Comparison of ENCODE assay signal across 28 cellular contexts in the genomic region with DNA sequence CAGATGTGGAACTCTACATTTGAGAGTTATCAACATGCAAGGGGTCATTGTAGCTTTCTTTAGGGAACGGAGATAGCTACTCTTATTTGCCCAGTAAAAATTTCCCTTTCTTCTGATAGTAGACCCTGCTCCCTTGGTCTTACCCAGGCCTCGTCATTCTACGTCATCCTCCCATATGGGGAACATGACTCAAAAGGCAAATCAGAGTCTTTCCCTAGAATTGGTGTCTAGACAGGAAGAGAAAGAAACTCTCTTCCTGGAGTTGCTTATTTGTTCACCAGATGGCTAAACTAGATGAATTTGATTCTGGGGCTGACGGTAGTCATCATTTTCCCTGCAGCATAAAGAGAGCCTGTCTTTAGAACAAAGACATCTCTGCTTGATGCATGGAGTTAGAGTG. TPM values are rescaled to one million over a fixed set of nuclear protein-coding genes. Genes with fewer than 3 reads are reported as not detected.
"Had no signal": no experiment of that assay in that cellular context is flagged by ENCODE, and none has a peak within 500 bp of the region (broad histone marks: within the 10 kb centered on the region; RNA-seq: fewer than 3 reads in every experiment).

No MANE protein-coding gene starts in this region.

- DNase-seq: activated CD4-positive, alpha-beta T cell treated with anti-CD3 and anti-CD28 coated beads for 4 hours; activated CD8-positive, alpha-beta memory T cell treated with anti-CD3 and anti-CD28 coated beads, Interleukin-2, amount 50 U/mL, for 4 hours; activated CD8-positive, alpha-beta T cell treated with anti-CD3 and anti-CD28 coated beads for 36 hours; activated naive CD4-positive, alpha-beta T cell treated with anti-CD3 and anti-CD28 coated beads, Interleukin-2, amount 50 U/mL, for 16 hours; activated naive CD8-positive, alpha-beta T cell treated with anti-CD3 and anti-CD28 coated beads, Interleukin-2, amount 10 ng/mL, durations not matched to agents 7 days and 5 days; activated T-cell treated with anti-CD3 and anti-CD28 coated beads, Interleukin-2, amount 50 U/mL, for 72 hours; adrenal gland; anterior cingulate cortex; central memory CD4-positive, alpha-beta T cell; NCI-H1048; NCI-H146; NCI-H2029; NCI-H345; NCI-H510A; NCI-H69; NK-92 treated with Interleukin-12 subunit alpha and Interleukin-12 subunit beta, amount 100 ng/mL, for 24 hours; OCI-M1; Right ventricle myocardium superior; SJCRH30; SK-N-SH; T-helper 1 cell; WERI-Rb-1 had no signal

- ATAC-seq: activated CD8-positive, alpha-beta T cell treated with anti-CD3 and anti-CD28 coated beads for 36 hours; Panc1 had no signal

- H3K27ac ChIP-seq: adrenal gland, breast epithelium, RWPE1, SJCRH30, WERI-Rb-1 had no signal

- H3K27me3 ChIP-seq: adrenal gland, breast epithelium, SJCRH30 had no signal

- H3K4me2 ChIP-seq: SK-N-SH had no signal

- H3K36me3 ChIP-seq: adrenal gland, breast epithelium, SJCRH30, WERI-Rb-1 had no signal

- H3K9ac ChIP-seq: SK-N-SH had no signal

- H3K9me2 ChIP-seq: SK-N-SH had no signal

- H3K4me3 ChIP-seq: adrenal gland, breast epithelium, SJCRH30 had no signal

- H3K9me3 ChIP-seq: adrenal gland, breast epithelium, SJCRH30, SK-N-SH had no signal

- H3K4me1 ChIP-seq: adrenal gland, breast epithelium, SJCRH30 had no signal

RNA-seq across cellular contexts. Expression of gene DDX4, which starts 13.6 kb away (rescaled TPM):
- total RNA-seq: activated CD8-positive, alpha-beta T cell treated with anti-CD3 and anti-CD28 coated beads for 36 hours; adrenal gland; breast epithelium; chondrocyte; LHCN-M2; M059J; Right ventricle myocardium superior; SJCRH30 had no signal
- polyA plus RNA-seq: adrenal gland, SK-N-SH had no signal
